ENCODE assay signal across 8 cellular contexts in the genomic region with DNA sequence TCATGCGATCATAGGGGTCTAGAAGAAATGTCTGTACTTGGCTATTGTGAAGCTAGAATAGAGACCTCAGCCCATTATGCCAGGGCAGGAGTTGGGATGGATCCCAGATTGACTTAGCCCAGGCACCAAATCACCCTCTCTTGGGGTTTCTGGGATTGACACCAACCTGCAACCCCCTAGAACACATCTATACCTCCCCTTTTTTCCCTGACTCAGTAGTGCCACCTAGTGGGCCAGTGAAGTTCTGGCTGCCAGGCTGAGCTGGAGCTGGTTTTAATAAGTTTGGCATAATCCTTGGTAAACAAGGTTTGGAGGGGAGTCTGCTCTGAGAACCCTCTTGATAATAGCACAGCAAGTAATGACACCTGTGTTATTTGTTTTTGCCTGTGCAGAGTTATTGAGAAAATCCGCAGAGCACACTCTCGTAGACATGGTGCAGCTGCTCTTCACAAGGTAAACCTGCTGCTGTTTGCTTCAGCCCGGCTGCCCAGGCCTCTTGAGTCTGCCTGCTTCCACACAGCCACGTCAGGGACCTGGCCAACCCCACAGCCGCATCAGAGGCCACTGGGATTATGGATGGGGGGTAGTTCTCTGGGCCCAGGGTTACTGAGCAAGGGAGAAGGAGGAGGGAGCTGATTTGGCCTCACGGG. TPM values are rescaled to one million over a fixed set of nuclear protein-coding genes. Genes with fewer than 3 reads are reported as not detected.
DNase-seq lines count a peak whose midpoint lies in the region; ATAC-seq and TF ChIP-seq lines count a peak whose summit lies in the region.

No MANE protein-coding gene starts in this region.

- H3K79me1 ChIP-seq in H9 (ENCODE audit: insufficient read depth, low read depth, low read length, poor library complexity, severe bottlenecking) = no peaks in the 10 kb centered on the region

- H3K4ac ChIP-seq in H9 (ENCODE audit: low read depth, low read length) = no peak overlapping the region

- H3K9me3 Mint-ChIP-seq in H9 (no peaks in the 10 kb centered on the region), endodermal cell (no peaks in the 10 kb centered on the region)

- no peaks in the 10 kb centered on the region for H4K20me1 ChIP-seq in H9 (ENCODE audit: control insufficient read depth, insufficient read depth, insufficient read length)

- ATAC-seq in HG03025 (IDR thresholded peaks at IDR 0.05; ENCODE audit: low FRiP score, unreplicated experiment) = no peak

- peaks cover 47% of the 10 kb centered on the region for H3K36me3 ChIP-seq in endodermal cell (ENCODE audit: control insufficient read depth, insufficient read depth, low read length)

- no peak overlapping the region for H4K91ac ChIP-seq in H9 (ENCODE audit: insufficient read length, low read depth, low read length)

- no peak overlapping the region for H4K8ac ChIP-seq in H9 (replicated peaks; ENCODE audit: insufficient read length, low read depth, low read length)

- H2BK12ac ChIP-seq in H9 (ENCODE audit: insufficient read length, low read depth, low read length) = no peak overlapping the region

- H3K27me3 Mint-ChIP-seq in H9 (ENCODE audit: low read depth) (peaks cover 14% of the 10 kb centered on the region), endodermal cell (ENCODE audit: insufficient read depth) (no peaks in the 10 kb centered on the region)

- no peak overlapping the region for H3K4me3 Mint-ChIP-seq in H9
- H3K4me3 Mint-ChIP-seq in endodermal cell = no peak overlapping the region

- no peak overlapping the region for H4K5ac ChIP-seq in H9 (ENCODE audit: insufficient read length, low read depth, low read length)

- H2AK5ac ChIP-seq in H9 (ENCODE audit: insufficient read length, low read length) = no peak overlapping the region

- H2BK5ac ChIP-seq in H9 (ENCODE audit: insufficient read length, low read length) = no peak overlapping the region

- H3K27me3 ChIP-seq in H9 (ENCODE audit: insufficient read depth, low read length) (no peaks in the 10 kb centered on the region), endodermal cell (ENCODE audit: control insufficient read depth, insufficient read depth, low read length, poor library complexity, severe bottlenecking) (no peaks in the 10 kb centered on the region)

- no peaks in the 10 kb centered on the region for H3K79me2 ChIP-seq in H9 (ENCODE audit: insufficient read depth, low read length)

- no CpG with 5 or more reads among the region's 7 CpGs for WGBS in H9 (ENCODE audit: extremely low coverage, insufficient read length, low lambda C conversion rate)
- WGBS in endodermal cell (ENCODE audit: insufficient coverage in 1 of 2, insufficient read length in 1 of 2), 2 experiments = 83 to 100% methylated on average over 3 to 7 of the region's 7 CpGs

- no peak overlapping the region for H3K18ac ChIP-seq in H9 (ENCODE audit: insufficient read length, low read depth, low read length)

- H2AFZ ChIP-seq in H9 (ENCODE audit: low read length) = no peak overlapping the region

- no peak overlapping the region for H3K27ac Mint-ChIP-seq in H9
- no peak overlapping the region for H3K27ac Mint-ChIP-seq in endodermal cell

- DNase-seq in AML-193 (lab: John Stamatoyannopoulos, UW) = peak; percentile 26 to 46
- DNase-seq in H9 = peak; percentile 55
- peak; percentile 67 for DNase-seq in NCI-H774 (lab: John Stamatoyannopoulos, UW)
- peak; percentile 87 for DNase-seq in activated CD8-positive, alpha-beta memory T cell treated with anti-CD3 and anti-CD28 coated beads for 24 hours
- DNase-seq in endodermal cell = peak; percentile 88
- DNase-seq in myocyte (ENCODE audit: low read depth) = peak; percentile 75
- peak; percentile 42 to 64 for DNase-seq in stimulated activated CD8-positive, alpha-beta memory T cell treated with anti-CD3 and anti-CD28 coated beads, Interleukin-7, amount 100 ng/mL, for 1 hour (ENCODE audit: low read depth in 2 of 2)

- H3K14ac ChIP-seq in H9 (ENCODE audit: insufficient read depth, low read length) = no peak overlapping the region

- H3K56ac ChIP-seq in H9 (ENCODE audit: insufficient read length, low read depth, low read length) = no peak overlapping the region

- peak; percentile 94 for TF ChIP-seq CTCF in H9 (conservative IDR thresholded peaks at IDR 0.05)
- TF ChIP-seq CTCF in endodermal cell (conservative IDR thresholded peaks at IDR 0.05) = peak; percentile 95

- H2BK120ac ChIP-seq in H9 (ENCODE audit: low read depth, low read length, poor library complexity, severe bottlenecking) = no peak overlapping the region

- no peak overlapping the region for H2BK15ac ChIP-seq in H9 (ENCODE audit: low read depth, low read length)

- no peak overlapping the region for H3T11ph ChIP-seq in H9 (ENCODE audit: low read length)

- H3K9me3 ChIP-seq in H9 (ENCODE audit: control insufficient read depth, low read depth, low read length) (no peaks in the 10 kb centered on the region), endodermal cell (ENCODE audit: control insufficient read depth, low read length) (no peaks in the 10 kb centered on the region)

- H3K9ac ChIP-seq in H9 (ENCODE audit: extremely low read depth, insufficient read length, low read length) = no peak overlapping the region
- H3K9ac ChIP-seq in endodermal cell (ENCODE audit: extremely low read depth, low read length, poor library complexity, severe bottlenecking) = no peak overlapping the region

- H3K4me1 ChIP-seq in H9 (ENCODE audit: insufficient read depth, low read length) (no peaks in the 10 kb centered on the region), endodermal cell (ENCODE audit: control insufficient read depth, insufficient read depth, low read length) (no peaks in the 10 kb centered on the region)

- H3K27ac ChIP-seq in H9 (ENCODE audit: insufficient read length, low read depth, low read length) (no peak overlapping the region), endodermal cell (ENCODE audit: low read depth, low read length) (no peak overlapping the region)

- no peaks in the 10 kb centered on the region for H3K23me2 ChIP-seq in H9 (ENCODE audit: insufficient read length, low read depth, low read length, poor library complexity, severe bottlenecking)

- no peak overlapping the region for H2BK20ac ChIP-seq in H9 (ENCODE audit: low read depth, low read length, poor library complexity, severe bottlenecking)

- H3K4me1 Mint-ChIP-seq in H9 (no peaks in the 10 kb centered on the region), endodermal cell (no peaks in the 10 kb centered on the region)

- H3K36me3 Mint-ChIP-seq in H9 (ENCODE audit: insufficient read depth in 1 of 3, low read depth in 3 of 3) = peaks cover 0 to 12% (median 7%) of the 10 kb centered on the region in 3 experiments; a peak in 5 of 7 replicates
- H3K36me3 Mint-ChIP-seq in endodermal cell (ENCODE audit: low read depth) = peaks cover 15% of the 10 kb centered on the region

- no peak overlapping the region for H3K4me3 ChIP-seq in endodermal cell (ENCODE audit: low read length)

- H3K23ac ChIP-seq in H9 (ENCODE audit: insufficient read length, low read depth, low read length) = no peak overlapping the region

- H3K4me2 ChIP-seq in H9 (ENCODE audit: insufficient read depth, insufficient read length, low read length) = no peak overlapping the region

RNA-seq across cellular contexts. Expression of gene NFKB2, which starts 43.3 kb away (rescaled TPM):
- total RNA-seq in H9 (2021) (21.0 and 23.7 TPM in 2 replicates), endodermal cell (10 to 100 TPM; 28.7 to 45.2 TPM), myocyte (43.6 and 45.0 TPM in 2 replicates)
- 19.9 TPM for polyA plus RNA-seq in endodermal cell (2013, experiment 1 of 2)
- 19.9 TPM for polyA plus RNA-seq in endodermal cell (2013, experiment 2 of 2)
- polyA plus RNA-seq in myocyte (2012) = 26.4 TPM

Comparison
In these comparisons a context has a peak if more than half of its experiments do, and no peak if none do; other contexts are left out.
1. DNase-seq: peak in every context shown above with its lines; median percentile 88 in endodermal cell; 87 in activated CD8-positive, alpha-beta memory T cell treated with anti-CD3 and anti-CD28 coated beads for 24 hours; 75 in myocyte; 67 in NCI-H774; 55 in H9; 53 in stimulated activated CD8-positive, alpha-beta memory T cell treated with anti-CD3 and anti-CD28 coated beads, Interleukin-7, amount 100 ng/mL, for 1 hour; 36 in AML-193.